In genomic region chr7:102431617-102432298, GRCh38 we compare ENCODE assay signal across 8 cellular contexts. TPM values are rescaled to one million over a fixed set of nuclear protein-coding genes. Genes with fewer than 3 reads are reported as not detected.
DNase-seq lines count a peak whose midpoint lies in the region; ATAC-seq and TF ChIP-seq lines count a peak whose summit lies in the region.

No MANE protein-coding gene starts in this region.

- H3K27me3 Mint-ChIP-seq in activated T-cell treated with anti-CD3 and anti-CD28 coated beads, Interleukin-2, amount 50 U/mL, for 4 hours (ENCODE audit: low read depth), result no peaks in the 10 kb centered on the region
- H3K27me3 Mint-ChIP-seq in glutamatergic neuron (ENCODE audit: unreplicated experiment), result peaks cover 13% of the 10 kb centered on the region

- H3K4me3 Mint-ChIP-seq in activated T-cell treated with anti-CD3 and anti-CD28 coated beads, Interleukin-2, amount 50 U/mL, for 4 hours, result peak overlapping the region; percentile 78
- H3K4me3 Mint-ChIP-seq in glutamatergic neuron (ENCODE audit: unreplicated experiment), result peak overlapping the region; percentile 23

- no peaks in the 10 kb centered on the region for H3K36me3 Mint-ChIP-seq in activated T-cell treated with anti-CD3 and anti-CD28 coated beads, Interleukin-2, amount 50 U/mL, for 4 hours (ENCODE audit: insufficient read depth)
- H3K36me3 Mint-ChIP-seq in glutamatergic neuron (ENCODE audit: unreplicated experiment), result no peaks in the 10 kb centered on the region

- H3K4me1 Mint-ChIP-seq in activated T-cell treated with anti-CD3 and anti-CD28 coated beads, Interleukin-2, amount 50 U/mL, for 4 hours (ENCODE audit: low read depth), result peaks cover 70% of the 10 kb centered on the region
- H3K4me1 Mint-ChIP-seq in glutamatergic neuron (ENCODE audit: low read depth, unreplicated experiment), result peaks cover 17% of the 10 kb centered on the region

- ATAC-seq in activated T-cell treated with anti-CD3 and anti-CD28 coated beads, Interleukin-2, amount 50 U/mL, for 4 hours, result peak; percentile 36 to 45
- no peak for ATAC-seq in HG03095 (IDR thresholded peaks at IDR 0.05; ENCODE audit: unreplicated experiment)

- no peaks in the 10 kb centered on the region for H3K9me3 Mint-ChIP-seq in activated T-cell treated with anti-CD3 and anti-CD28 coated beads, Interleukin-2, amount 50 U/mL, for 4 hours
- peaks cover 7% of the 10 kb centered on the region for H3K9me3 Mint-ChIP-seq in glutamatergic neuron (ENCODE audit: unreplicated experiment)

- peak; percentile 30 for DNase-seq in activated CD4-positive, CD25-positive, alpha-beta regulatory T cell treated with anti-CD3 and anti-CD28 coated beads, Interleukin-2, amount 50 U/mL, for 16 hours (ENCODE audit: low read depth, low spot score)
- DNase-seq in activated CD4-positive, CD25-positive, alpha-beta regulatory T cell treated with anti-CD3 and anti-CD28 coated beads, Interleukin-2, amount 50 U/mL, for 72 hours, result no peak
- DNase-seq in NCI-H345 (lab: John Stamatoyannopoulos, UW) (peak; percentile 39), glutamatergic neuron (peak; percentile 63), cortex of kidney (lab: John Stamatoyannopoulos, UW) (no peak)
- peak; percentile 58 for DNase-seq in activated T-cell treated with anti-CD3 and anti-CD28 coated beads, Interleukin-2, amount 50 U/mL, for 4 hours
- peak; percentile 30 to 53 (median 36) for DNase-seq in stimulated activated CD4-positive, alpha-beta T cell treated with anti-CD3 and anti-CD28 coated beads, TNF-alpha, amount 100 ng/mL, for 1 hour (ENCODE audit: low read depth in 3 of 3, low spot score in 1 of 3)

- H3K27ac Mint-ChIP-seq in glutamatergic neuron (ENCODE audit: unreplicated experiment), result peak overlapping the region; percentile 52

- no peak for TF ChIP-seq CTCF in glutamatergic neuron (IDR thresholded peaks at IDR 0.05; ENCODE audit: partially characterized antibody, unreplicated experiment)

RNA-seq across cellular contexts. Expression of gene ORAI2, which starts 1.6 kb away (rescaled TPM):
- total RNA-seq in activated T-cell treated with anti-CD3 and anti-CD28 coated beads, Interleukin-2, amount 50 U/mL, for 4 hours, result 10 to 100 TPM; 24.8 to 35.9 (median 27.4) TPM
- total RNA-seq in glutamatergic neuron (ENCODE audit: unreplicated experiment), result 31.8 TPM

RNA-seq across cellular contexts. Expression of gene ALKBH4, which starts 32.9 kb away (rescaled TPM):
- 10 to 100 TPM; 13.7 to 15.4 (median 15.0) TPM for total RNA-seq in activated T-cell treated with anti-CD3 and anti-CD28 coated beads, Interleukin-2, amount 50 U/mL, for 4 hours
- 9.8 TPM for total RNA-seq in glutamatergic neuron (ENCODE audit: unreplicated experiment)

RNA-seq across cellular contexts. Expression of gene LRWD1, which starts 33.0 kb away (rescaled TPM):
- 10 to 100 TPM; 54.8 to 57.9 (median 57.7) TPM for total RNA-seq in activated T-cell treated with anti-CD3 and anti-CD28 coated beads, Interleukin-2, amount 50 U/mL, for 4 hours
- total RNA-seq in glutamatergic neuron (ENCODE audit: unreplicated experiment), result 37.0 TPM

RNA-seq across cellular contexts. Expression of gene PRKRIP1, which starts 35.6 kb away (rescaled TPM):
- total RNA-seq in activated T-cell treated with anti-CD3 and anti-CD28 coated beads, Interleukin-2, amount 50 U/mL, for 4 hours, result 10 to 100 TPM; 24.8 to 30.1 (median 27.0) TPM
- total RNA-seq in glutamatergic neuron (ENCODE audit: unreplicated experiment), result 31.0 TPM

RNA-seq across cellular contexts. Expression of gene POLR2J, which starts 47.0 kb away (rescaled TPM):
- 10 to 100 TPM; 67.3 to 77.4 (median 72.0) TPM for total RNA-seq in activated T-cell treated with anti-CD3 and anti-CD28 coated beads, Interleukin-2, amount 50 U/mL, for 4 hours
- total RNA-seq in glutamatergic neuron (ENCODE audit: unreplicated experiment), result 28.4 TPM

Comparison
In these comparisons a context has a peak if more than half of its experiments do, and no peak if none do; other contexts are left out.
1. DNase-seq: peak in activated CD4-positive, CD25-positive, alpha-beta regulatory T cell treated with anti-CD3 and anti-CD28 coated beads, Interleukin-2, amount 50 U/mL, for 16 hours (single experiment), NCI-H345 (single experiment), activated T-cell treated with anti-CD3 and anti-CD28 coated beads, Interleukin-2, amount 50 U/mL, for 4 hours (single experiment), glutamatergic neuron (single experiment) and stimulated activated CD4-positive, alpha-beta T cell treated with anti-CD3 and anti-CD28 coated beads, TNF-alpha, amount 100 ng/mL, for 1 hour (3 of 3); none in activated CD4-positive, CD25-positive, alpha-beta regulatory T cell treated with anti-CD3 and anti-CD28 coated beads, Interleukin-2, amount 50 U/mL, for 72 hours (single experiment) and cortex of kidney (single experiment).